8 cellular contexts compared by ENCODE assay signal in the genomic region with DNA sequence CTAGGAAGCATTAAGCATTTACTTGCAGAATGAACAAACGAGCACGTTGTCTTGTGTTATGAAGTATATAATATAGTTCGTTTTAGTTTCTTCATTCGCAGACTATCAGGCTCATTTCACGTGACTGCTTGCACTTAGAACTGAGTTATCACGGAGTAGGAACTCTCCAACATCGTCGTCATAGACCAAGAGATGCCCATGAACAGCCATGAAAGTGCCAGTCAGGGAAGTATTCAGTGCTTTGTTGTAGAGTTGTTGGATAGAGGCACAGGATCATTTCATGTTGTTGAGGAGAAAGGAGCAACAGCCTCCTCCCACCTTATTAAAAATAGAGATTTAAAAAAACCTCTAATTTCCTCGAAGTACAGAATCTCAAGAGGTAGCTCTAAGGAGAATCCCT. TPM values are rescaled to one million over a fixed set of nuclear protein-coding genes. Genes with fewer than 3 reads are reported as not detected.
DNase-seq lines count a peak whose midpoint lies in the region; ATAC-seq and TF ChIP-seq lines count a peak whose summit lies in the region.

No MANE protein-coding gene starts in this region.

- H3K36me3 ChIP-seq in Caco-2 (ENCODE audit: control insufficient read depth, insufficient read depth, low read length) (no peaks in the 10 kb centered on the region), KMS-11 (ENCODE audit: insufficient read depth) (no peaks in the 10 kb centered on the region), neural progenitor cell (no peaks in the 10 kb centered on the region)

- H3K27me3 ChIP-seq in Caco-2 (replicated peaks; ENCODE audit: control insufficient read depth, insufficient read depth, low read length) (no peaks in the 10 kb centered on the region), KMS-11 (ENCODE audit: insufficient read depth, low read depth) (no peaks in the 10 kb centered on the region), neural progenitor cell (peaks cover 43% of the 10 kb centered on the region)

- H3K4me2 ChIP-seq in KMS-11 (peak overlapping the region; percentile 76), neural progenitor cell (peak overlapping the region; percentile 96)

- H3K79me2 ChIP-seq in KMS-11 (ENCODE audit: insufficient read depth, low read depth): no peaks in the 10 kb centered on the region
- no peaks in the 10 kb centered on the region for H3K79me2 ChIP-seq in neural progenitor cell (ENCODE audit: low read depth)

- no peaks in the 10 kb centered on the region for H3K9me3 ChIP-seq in Caco-2
- H3K9me3 ChIP-seq in neural progenitor cell (ENCODE audit: low read depth): no peaks in the 10 kb centered on the region

- H3K4me1 ChIP-seq in Caco-2: peaks cover 15% of the 10 kb centered on the region
- H3K4me1 ChIP-seq in KMS-11 (ENCODE audit: low read depth, poor library complexity, severe bottlenecking): peaks cover 12% of the 10 kb centered on the region
- peaks cover 15% of the 10 kb centered on the region for H3K4me1 ChIP-seq in neural progenitor cell

- no peaks in the 10 kb centered on the region for H3K9me3 Mint-ChIP-seq in Caco-2 (ENCODE audit: unreplicated experiment)
- H3K9me3 Mint-ChIP-seq in neural progenitor cell: no peaks in the 10 kb centered on the region

- H3F3A ChIP-seq in neural progenitor cell (ENCODE audit: low read depth): peaks cover 10% of the 10 kb centered on the region

- BruUV-seq in Caco-2 (replicated peaks; lab: Mats Ljungman, UMichigan): TSS peak; percentile 86

- H3K36me3 Mint-ChIP-seq in Caco-2 (ENCODE audit: insufficient read depth, unreplicated experiment) (peaks cover 2% of the 10 kb centered on the region), neural progenitor cell (no peaks in the 10 kb centered on the region)

- H3K4me1 Mint-ChIP-seq in Caco-2 (ENCODE audit: low read depth, unreplicated experiment) (peaks cover 10% of the 10 kb centered on the region), neural progenitor cell (peaks cover 7% of the 10 kb centered on the region)

- H3K4me3 ChIP-seq in Caco-2 (ENCODE audit: low read depth, low read length) (peak overlapping the region; percentile 92), KMS-11 (IDR thresholded peaks at IDR 0.05; ENCODE audit: insufficient read depth, low read depth, low read length) (no peak overlapping the region), neural progenitor cell (peak overlapping the region; percentile 93)

- H3K9ac ChIP-seq in KMS-11: peak overlapping the region; percentile 49; the same call in 1 of the 2 replicates
- H3K9ac ChIP-seq in neural progenitor cell: no peak overlapping the region

- CTCF ChIA-PET in Caco-2 (lab: Charles Lee): interaction anchor here (0.9 to 1.3 kb wide), 3 partner anchors 162 to 521 kb away, joined by 4 to 5 read pairs (median 4); no protein-coding TSS in a partner anchor

- intact Hi-C loops in Caco-2 (cut with micrococcal nuclease; ENCODE audit: unreplicated experiment): loop anchor here (2.0 to 10.0 kb wide), 2 partner anchors 58 to 208 kb away; no protein-coding TSS in a partner anchor

- no peak overlapping the region for H3K27ac Mint-ChIP-seq in Caco-2 (ENCODE audit: unreplicated experiment)
- H3K27ac Mint-ChIP-seq in neural progenitor cell: no peak overlapping the region

- POLR2A ChIA-PET in Caco-2 (lab: Charles Lee): no interaction called here

- no peak for TF ChIP-seq CTCF in Caco-2 (IDR thresholded peaks at IDR 0.05; ENCODE audit: insufficient read depth in 1 of 2, low read depth in 1 of 2, low read length in 1 of 2, severe bottlenecking in 1 of 2, unreplicated experiment in 1 of 2)
- no peak for TF ChIP-seq CTCF in KMS-11 (conservative IDR thresholded peaks at IDR 0.05; ENCODE audit: low read depth, low read length)
- no peak for TF ChIP-seq CTCF in neural progenitor cell (IDR thresholded peaks at IDR 0.05)

- H4K20me1 ChIP-seq in KMS-11 (ENCODE audit: insufficient read depth) (no peaks in the 10 kb centered on the region), neural progenitor cell (ENCODE audit: low read depth) (peaks cover 13% of the 10 kb centered on the region)

- ATAC-seq in HG03432 (IDR thresholded peaks at IDR 0.05; ENCODE audit: unreplicated experiment) (no peak), GM21423 (IDR thresholded peaks at IDR 0.05; ENCODE audit: unreplicated experiment) (no peak)

- no peak for DNase-seq in Caco-2
- no peak for DNase-seq in neural progenitor cell (ENCODE audit: low spot score)
- DNase-seq in COR-L47 (lab: John Stamatoyannopoulos, UW): no peak
- DNase-seq in activated CD4-positive, alpha-beta T cell treated with anti-CD3 and anti-CD28 coated beads, Interleukin-2, amount 50 U/mL, for 1 hour: no peak

- peak overlapping the region; percentile 86 for H2AFZ ChIP-seq in KMS-11 (ENCODE audit: low read depth)
- peak overlapping the region; percentile 99 for H2AFZ ChIP-seq in neural progenitor cell (replicated peaks)

- H3K27me3 Mint-ChIP-seq in Caco-2 (ENCODE audit: insufficient read depth, unreplicated experiment): no peaks in the 10 kb centered on the region
- H3K27me3 Mint-ChIP-seq in neural progenitor cell (ENCODE audit: insufficient read depth, low read depth): peaks cover 24% of the 10 kb centered on the region

- H3K4me3 Mint-ChIP-seq in Caco-2 (ENCODE audit: unreplicated experiment) (peak overlapping the region; percentile 92), neural progenitor cell (peak overlapping the region; percentile 93)

- H3K27ac ChIP-seq in KMS-11 (no peak overlapping the region), cingulate gyrus (ENCODE audit: low read depth, low read length) (peak overlapping the region; percentile 88), neural progenitor cell (no peak overlapping the region)

RNA-seq across cellular contexts. Expression of a gene that starts 1.0 kb away (rescaled TPM):
- 1.7 and 2.2 TPM in 2 replicates for total RNA-seq in Caco-2 (2022)
- total RNA-seq in neural progenitor cell (ENCODE audit: low replicate concordance): 1.4 and 2.6 TPM in 2 replicates
